13 cellular contexts compared by ENCODE assay signal in the genomic region with DNA sequence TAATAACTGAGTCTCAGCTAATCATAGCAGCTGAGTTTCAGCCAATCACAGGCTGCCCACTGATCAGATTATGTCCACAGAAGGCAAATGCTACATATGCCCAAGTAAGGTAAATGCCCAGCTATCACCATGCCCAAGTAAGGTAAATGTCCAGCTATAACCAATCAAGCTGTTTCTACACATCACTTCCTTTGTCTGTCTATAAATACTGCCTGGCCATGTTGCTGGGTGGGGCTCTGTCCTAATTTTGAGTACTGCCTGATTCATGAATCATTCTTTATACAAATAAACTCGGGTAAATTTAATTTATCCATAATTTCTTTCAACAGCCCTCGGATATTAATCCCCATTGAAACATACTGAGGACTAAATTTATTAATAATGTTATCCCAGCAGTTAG.
"Had no signal": no experiment of that assay in that cellular context is flagged by ENCODE, and none has a peak within 500 bp of the region (broad histone marks: within the 10 kb centered on the region; RNA-seq: fewer than 3 reads in every experiment).

No MANE protein-coding gene starts in this region.

- DNase-seq: activated CD4-positive, alpha-beta T cell treated with anti-CD3 and anti-CD28 coated beads for 48 hours; activated naive CD4-positive, alpha-beta T cell treated with Interleukin-2 at 50 U/mL for 16 hours; activated naive CD8-positive, alpha-beta T cell treated with anti-CD3 and anti-CD28 coated beads, Interleukin-2, amount 50 U/mL, for 24 hours; caudate nucleus; effector CD8-positive, alpha-beta T cell; head of caudate nucleus; kidney; ovary; stimulated activated CD4-positive, alpha-beta T cell treated with anti-CD3 and anti-CD28 coated beads, Interleukin-4, amount 100 ng/mL, for 1 hour; testis had no signal

- H3K9me3 ChIP-seq: ovary, testis had no signal

- H3K27me3 ChIP-seq: neural progenitor cell, ovary, testis had no signal

- H2AFZ ChIP-seq: neural progenitor cell had no signal

- H3K4me3 ChIP-seq: coronary artery, neural progenitor cell, ovary, testis had no signal

- H3K4me2 ChIP-seq: neural progenitor cell had no signal

- H3K4me1 ChIP-seq: neural progenitor cell, testis had no signal

- H3K36me3 ChIP-seq: neural progenitor cell, ovary had no signal

- ATAC-seq: activated naive CD8-positive, alpha-beta T cell treated with anti-CD3 and anti-CD28 coated beads, Interleukin-2, amount 50 U/mL, for 24 hours; WTC11 had no signal

- H3K9ac ChIP-seq: neural progenitor cell had no signal

- H3K27ac ChIP-seq: coronary artery, neural progenitor cell, ovary, testis had no signal
